28 cellular contexts compared by ENCODE assay signal in genomic region chr15:66103293-66103590, GRCh38.
"Had no signal": no experiment of that assay in that cellular context is flagged by ENCODE, and none has a peak within 500 bp of the region (broad histone marks: within the 10 kb centered on the region; RNA-seq: fewer than 3 reads in every experiment).

No MANE protein-coding gene starts in this region.

- ATAC-seq: naive thymus-derived CD8-positive, alpha-beta T cell; natural killer cell treated with Interleukin-12 subunit alpha and Interleukin-12 subunit beta and Interleukin-15 and Interleukin-18, amount 100 ng/mL, for 72 hours; psoas muscle; sciatic nerve; stimulated activated memory B cell treated with anti-CD40 and anti-IgM and Interleukin-4, amounts not matched to agents 10 μg/mL and 1 μg/mL and 100 μg/mL, for 72 hours; stimulated activated naive CD8-positive, alpha-beta T cell treated with anti-CD3 and anti-CD28 coated beads, Interleukin-15, amount 100 ng/mL, for 72 hours; stimulated activated naive CD8-positive, alpha-beta T cell treated with anti-CD3 and anti-CD28 coated beads, Interleukin-15, Interleukin-2, amounts not matched to agents 100 U/mL and 50 U/mL, for 24 hours; upper lobe of right lung had no signal

- H3K36me3 ChIP-seq: neutrophil, pancreas, spleen, suprapubic skin, tibial artery, transverse colon, upper lobe of right lung, uterus had no signal

- DNase-seq: naive thymus-derived CD8-positive, alpha-beta T cell; nephron progenitor cell; nucleus accumbens; psoas muscle; right cardiac atrium; spleen; stimulated activated CD4-positive, alpha-beta T cell treated with anti-CD3 and anti-CD28 coated beads, Interleukin-12 subunit alpha, Interleukin-12 subunit beta, amount 100 ng/mL, for 4 hours; stimulated activated CD4-positive, alpha-beta T cell treated with anti-CD3 and anti-CD28 coated beads, Interleukin-1b, Interleukin-23, amount 100 ng/mL, for 48 hours; stimulated activated CD4-positive, alpha-beta T cell treated with anti-CD3 and anti-CD28 coated beads, Interleukin-4, amount 100 ng/mL, for 1 hour; stimulated activated CD4-positive, alpha-beta T cell treated with anti-CD3 and anti-CD28 coated beads, Interleukin-4, amount 100 ng/mL, for 4 hours; stimulated activated CD8-positive, alpha-beta memory T cell treated with anti-CD3 and anti-CD28 coated beads, Interleukin-4, amount 100 ng/mL, for 48 hours; stimulated activated naive CD4-positive, alpha-beta T cell; stimulated activated naive CD8-positive, alpha-beta T cell treated with anti-CD3 and anti-CD28 coated beads, Interleukin-15, amount 100 ng/mL, for 72 hours; stimulated activated naive CD8-positive, alpha-beta T cell treated with anti-CD3 and anti-CD28 coated beads, Interleukin-15, Interleukin-2, amounts not matched to agents 100 U/mL and 50 U/mL, for 24 hours; substantia nigra; testis; tibial artery; transverse colon; uterus had no signal

- FAIRE-seq: pancreas had no signal

- H3K4me3 ChIP-seq: pancreas, psoas muscle, skin epidermis, smooth muscle cell, spleen, suprapubic skin, testis, tibial artery, transverse colon, upper lobe of right lung, uterus had no signal

- H3K27ac ChIP-seq: neutrophil, pancreas, psoas muscle, skin epidermis, spleen, suprapubic skin, testis, tibial artery, transverse colon, upper lobe of right lung, uterus had no signal

- H3K9me3 ChIP-seq: neutrophil, pancreas, psoas muscle, spleen, suprapubic skin, testis, tibial artery, transverse colon, upper lobe of right lung, uterus had no signal

- H3K4me2 ChIP-seq: smooth muscle cell had no signal

- H3K27me3 ChIP-seq: pancreas, testis, uterus had no signal

- H3K4me1 ChIP-seq: psoas muscle, spleen, suprapubic skin, testis, tibial artery, transverse colon, upper lobe of right lung, uterus had no signal
